Comparison of ENCODE assay signal across 9 cellular contexts in genomic region chr13:31209172-31209818, GRCh38. TPM values are rescaled to one million over a fixed set of nuclear protein-coding genes. Genes with fewer than 3 reads are reported as not detected.
DNase-seq lines count a peak whose midpoint lies in the region; ATAC-seq, FAIRE-seq and TF ChIP-seq lines count a peak whose summit lies in the region.
"Had no signal": no experiment of that assay in that cellular context is flagged by ENCODE, and none has a peak within 500 bp of the region (broad histone marks: within the 10 kb centered on the region; RNA-seq: fewer than 3 reads in every experiment).

No MANE protein-coding gene starts in this region.

- no peak for ATAC-seq in GM18870 (IDR thresholded peaks at IDR 0.05; ENCODE audit: unreplicated experiment)

- TF ChIP-seq POLR2A in transverse colon (IDR thresholded peaks at IDR 0.05), result no peak

- no peak for TF ChIP-seq EP300 in transverse colon (IDR thresholded peaks at IDR 0.05; ENCODE audit: low read depth)

- peak overlapping the region; percentile 4 for H3K9ac ChIP-seq in keratinocyte (ENCODE audit: control insufficient read depth, extremely low read depth, insufficient read depth, low read length)
- H3K9ac ChIP-seq in kidney (ENCODE audit: low read length in 2 of 2), result no peak overlapping the region

- no peak for FAIRE-seq in keratinocyte (lab: Jason Lieb, UNC)
- no peak for FAIRE-seq in kidney (lab: Jason Lieb, UNC)
- FAIRE-seq: G401.6 had no signal

- CTCF ChIA-PET in A673 (lab: Charles Lee), result no interaction called here

- H4K20me1 ChIP-seq in keratinocyte (ENCODE audit: control insufficient read depth, extremely low read depth, insufficient read depth, low read length), result no peaks in the 10 kb centered on the region

- no peaks in the 10 kb centered on the region for H3K27me3 ChIP-seq in A673 (replicated peaks; ENCODE audit: insufficient read depth, low read depth, low read length, poor library complexity)
- no peaks in the 10 kb centered on the region for H3K27me3 ChIP-seq in keratinocyte (ENCODE audit: control insufficient read depth, extremely low read depth, insufficient read depth, low read length)
- no peaks in the 10 kb centered on the region for H3K27me3 ChIP-seq in transverse colon

- 44 to 45% methylated on average over 1 to 8 of the region's 8 CpGs for WGBS in transverse colon (ENCODE audit: low coverage in 1 of 2), 2 donors

- in situ Hi-C loops in astrocyte of the cerebellum (cut with HindIII; ENCODE audit: low sequenced_read_pairs) (no loop called here), transverse colon (cut with MboI; ENCODE audit: low pct_ligation_motif_present in 1 of 4, low pct_unique_long_range_greater_than_20kb in 1 of 4, low sequenced_read_pairs in 3 of 4) (no loop called here)

- no peaks in the 10 kb centered on the region for H3K9me1 ChIP-seq in keratinocyte (ENCODE audit: control insufficient read depth, extremely low read depth, insufficient read depth, low read length)

- H3K27ac ChIP-seq in A673 (ENCODE audit: low read depth, low read length, poor library complexity, severe bottlenecking) (peak overlapping the region; percentile 62), keratinocyte (ENCODE audit: control insufficient read depth, insufficient read depth, low read length) (no peak overlapping the region), transverse colon (peak overlapping the region; percentile 19 to 70 (median 34)), kidney (ENCODE audit: low read depth in 2 of 2, low read length in 2 of 2) (no peak overlapping the region)

- H3K9me3 ChIP-seq in A673 (ENCODE audit: low read depth, low read length, poor library complexity, severe bottlenecking) (no peaks in the 10 kb centered on the region), keratinocyte (ENCODE audit: control insufficient read depth, low read depth, low read length) (no peaks in the 10 kb centered on the region), transverse colon (no peaks in the 10 kb centered on the region), kidney (ENCODE audit: control insufficient read depth in 1 of 2, low read length in 2 of 2) (no peaks in the 10 kb centered on the region)

- H3K79me2 ChIP-seq in keratinocyte (ENCODE audit: control insufficient read depth, insufficient read depth, low read length), result peaks cover 2% of the 10 kb centered on the region

- POLR2A ChIA-PET in A673 (lab: Charles Lee; ENCODE audit: low non-redundant PET), result no interaction called here

- TF ChIP-seq CTCF in A673 (conservative IDR thresholded peaks at IDR 0.05; ENCODE audit: low read depth, low read length) (no peak), astrocyte of the cerebellum (IDR thresholded peaks at IDR 0.05; ENCODE audit: low read depth, low read length, missing control alignments) (no peak), keratinocyte (optimal IDR thresholded peaks at IDR 0.05 in 1 of 3, IDR thresholded peaks at IDR 0.05 in 1 of 3, conservative IDR thresholded peaks at IDR 0.05 in 1 of 3; ENCODE audit: extremely low read depth in 1 of 3, insufficient read depth in 2 of 3, low read length in 3 of 3) (no peak), transverse colon (IDR thresholded peaks at IDR 0.05) (no peak), kidney (IDR thresholded peaks at IDR 0.05; ENCODE audit: borderline replicate concordance, extremely low read depth, insufficient read depth) (no peak)

- H3K4me3 ChIP-seq in A673 (ENCODE audit: low read depth, low read length, poor library complexity, severe bottlenecking) (peak overlapping the region; percentile 20), astrocyte of the cerebellum (ENCODE audit: low read depth, low read length) (no peak overlapping the region), keratinocyte (ENCODE audit: control insufficient read depth in 2 of 3, extremely low read depth in 1 of 3, insufficient read depth in 2 of 3, low read depth in 1 of 3, low read length in 3 of 3) (no peak overlapping the region), transverse colon (no peak overlapping the region), kidney (ENCODE audit: low read length in 2 of 2) (no peak overlapping the region)

- intact Hi-C loops in A673 (cut with micrococcal nuclease; ENCODE audit: unreplicated experiment) (no loop called here), transverse colon (cut with DNase I; ENCODE audit: low total_unique reads) (no loop called here), kidney (cut with DNase I) (no loop called here)

- H3K36me3 ChIP-seq in A673 (ENCODE audit: insufficient read depth, low read length, poor library complexity, severe bottlenecking) (no peaks in the 10 kb centered on the region), keratinocyte (ENCODE audit: control insufficient read depth in 2 of 2, extremely low read depth in 1 of 2, insufficient read depth in 2 of 2, low read length in 2 of 2) (no peaks in the 10 kb centered on the region), transverse colon (no peaks in the 10 kb centered on the region), kidney (ENCODE audit: control insufficient read depth in 1 of 2, insufficient read depth in 2 of 2, low read length in 2 of 2) (no peaks in the 10 kb centered on the region)

- H3K4me2 ChIP-seq in keratinocyte (ENCODE audit: control insufficient read depth, extremely low read depth, insufficient read depth, low read depth, low read length), result peak overlapping the region; percentile 4

- dilution Hi-C loops in keratinocyte (cut with MboI; ENCODE audit: extremely low pct_ligation_motif_present, low sequenced_read_pairs), result no loop called here

- peaks cover 42% of the 10 kb centered on the region for H3K4me1 ChIP-seq in A673 (ENCODE audit: insufficient read depth, low read length, poor library complexity, severe bottlenecking)
- H3K4me1 ChIP-seq in keratinocyte (ENCODE audit: control insufficient read depth, extremely low read depth, insufficient read depth, low read length), result peaks cover 20% of the 10 kb centered on the region
- H3K4me1 ChIP-seq in transverse colon, result peaks cover 6 to 26% (median 12%) of the 10 kb centered on the region in 4 donors
- H3K4me1 ChIP-seq in kidney (ENCODE audit: control insufficient read depth in 1 of 2, insufficient read depth in 1 of 2, low read depth in 1 of 2, low read length in 2 of 2), result peaks cover 6 to 8% of the 10 kb centered on the region in 2 donors

- BruUV-seq in A673 (replicated peaks; lab: Mats Ljungman, UMichigan), result no TSS peak

- peak; percentile 92 for DNase-seq in A673 (ENCODE audit: low spot score)
- peak; percentile 87 for DNase-seq in NCI-H1092 treated with DMSO at 0.1 percent for 48 hours (lab: John Stamatoyannopoulos, UW)
- DNase-seq in astrocyte of the cerebellum (ENCODE audit: low read depth), result peak; percentile 52
- DNase-seq in keratinocyte (ENCODE audit: low read depth, low spot score), result no peak
- DNase-seq in transverse colon, result peak; percentile 11
- no peak for DNase-seq in cerebellar nuclear complex (lab: John Stamatoyannopoulos, UW)
- DNase-seq in kidney, result no peak

- H2AFZ ChIP-seq in keratinocyte (ENCODE audit: control insufficient read depth, low read length), result peak overlapping the region; percentile 18

RNA-seq across cellular contexts. Expression of gene B3GLCT, which starts 9.5 kb away (rescaled TPM):
- total RNA-seq in A673 (2021) (8.5 and 9.6 TPM in 2 replicates), transverse colon (1 to 10 TPM; 1.6 to 5.7 (median 3.9) TPM), kidney (7.7 TPM)
- polyA plus RNA-seq in keratinocyte (2.6 to 4.4 TPM (median 3.4 TPM) in 3 replicates), kidney (ENCODE audit: insufficient read depth, low read depth, low replicate concordance) (5.9 TPM)
- 1.1 TPM for polyA plus RNA-seq in keratinocyte (2011; ENCODE audit: low read depth)
- 1.2 and 2.4 TPM in 2 replicates for polyA plus RNA-seq in keratinocyte (2011; cell fraction: cytosol; rRNA removed)
- polyA plus RNA-seq in keratinocyte (2011; cell fraction: nucleus; rRNA removed), result 3.5 and 4.5 TPM in 2 replicates
- 3.0 and 4.4 TPM in 2 replicates for polyA plus RNA-seq in keratinocyte (2012; ENCODE audit: low replicate concordance)
- polyA minus RNA-seq in keratinocyte, result 3.4 to 4.9 TPM (median 3.6 TPM) in 3 replicates
- 2.9 TPM for polyA minus RNA-seq in keratinocyte (2011; cell fraction: cytosol; rRNA and poly(A)+ RNA removed)
- polyA minus RNA-seq in keratinocyte (2011; cell fraction: nucleus; rRNA and poly(A)+ RNA removed), result 3.7 and 6.5 TPM in 2 replicates

RNA-seq across cellular contexts. Expression of gene HSPH1, which starts 47.6 kb away (rescaled TPM):
- total RNA-seq in A673 (2021) (271 and 315 TPM in 2 replicates), transverse colon (10 to 100 TPM; 16.1 to 58.3 (median 30.7) TPM), kidney (46.2 TPM)
- polyA plus RNA-seq in keratinocyte (54.3 to 111 TPM (median 73.5 TPM) in 3 replicates), kidney (ENCODE audit: insufficient read depth, low read depth, low replicate concordance) (66.2 TPM)
- 839 TPM for polyA plus RNA-seq in keratinocyte (2011; ENCODE audit: low read depth)
- 51.0 and 97.3 TPM in 2 replicates for polyA plus RNA-seq in keratinocyte (2011; cell fraction: cytosol; rRNA removed)
- 87.1 and 138 TPM in 2 replicates for polyA plus RNA-seq in keratinocyte (2011; cell fraction: nucleus; rRNA removed)
- 114 and 211 TPM in 2 replicates for polyA plus RNA-seq in keratinocyte (2012; ENCODE audit: low replicate concordance)
- polyA minus RNA-seq in keratinocyte, result 10.4 to 54.5 TPM (median 18.7 TPM) in 3 replicates
- polyA minus RNA-seq in keratinocyte (2011; cell fraction: cytosol; rRNA and poly(A)+ RNA removed), result 44.5 TPM
- polyA minus RNA-seq in keratinocyte (2011; cell fraction: nucleus; rRNA and poly(A)+ RNA removed), result 44.9 and 83.2 TPM in 2 replicates

Comparison
In these comparisons a context has a peak if more than half of its experiments do, and no peak if none do; other contexts are left out.
1. DNase-seq: peak in A673 (single experiment), NCI-H1092 treated with DMSO at 0.1 percent for 48 hours (single experiment), astrocyte of the cerebellum (single experiment) and transverse colon (single experiment); none in keratinocyte (single experiment), cerebellar nuclear complex (0 of 2) and kidney (single experiment).
2. H3K27ac ChIP-seq: peak in A673 (single experiment) and transverse colon (4 of 4); none in keratinocyte (single experiment) and kidney (0 of 2).